Comparison of ENCODE assay signal across 8 cellular contexts in the genomic region with DNA sequence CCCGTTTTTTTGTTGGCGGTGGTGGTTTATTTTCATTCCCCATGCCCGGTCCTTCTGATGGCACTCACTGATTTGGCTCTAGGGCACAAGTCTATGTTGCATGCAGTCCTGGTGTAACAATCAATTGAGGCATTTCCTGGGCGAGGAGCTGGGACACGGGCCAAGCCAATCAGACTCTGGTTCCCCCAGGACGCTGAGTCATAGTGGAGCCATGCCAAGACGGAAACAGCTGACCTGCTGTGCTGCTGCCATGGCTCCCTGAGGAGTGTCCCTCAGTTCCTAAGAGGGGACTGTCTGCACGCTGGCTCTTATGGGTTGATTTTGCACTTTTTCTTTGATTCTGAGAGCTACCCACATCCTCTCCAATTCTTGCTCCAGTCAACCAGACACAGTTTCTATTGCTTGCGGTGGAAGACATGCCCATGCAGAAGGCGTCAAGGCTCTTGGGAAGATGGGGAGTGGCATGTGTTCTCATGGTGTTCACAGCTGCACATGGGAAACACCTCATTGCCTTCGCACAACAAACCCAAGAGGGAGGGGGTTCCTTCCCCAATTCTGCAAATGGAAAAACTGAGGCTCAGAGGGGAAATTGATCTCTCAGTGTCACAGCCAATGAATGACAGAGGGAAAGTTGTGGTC. TPM values are rescaled to one million over a fixed set of nuclear protein-coding genes. Genes with fewer than 3 reads are reported as not detected.
DNase-seq lines count a peak whose midpoint lies in the region; TF ChIP-seq lines count a peak whose summit lies in the region.

No MANE protein-coding gene starts in this region.

- H4K8ac ChIP-seq in mesenchymal stem cell (ENCODE audit: low read length) = peak overlapping the region; percentile 56

- H4K91ac ChIP-seq in mesenchymal stem cell (ENCODE audit: low read length) = no peak overlapping the region

- H3K27ac ChIP-seq in mammary epithelial cell (ENCODE audit: insufficient read depth, low read depth, low read length) = peak overlapping the region; percentile 70
- H3K27ac ChIP-seq in mesenchymal stem cell (ENCODE audit: low read length, poor library complexity, severe bottlenecking) = no peak overlapping the region
- no peak overlapping the region for H3K27ac ChIP-seq in CD8-positive, alpha-beta memory T cell (ENCODE audit: low read depth, low read length)

- H2BK12ac ChIP-seq in mesenchymal stem cell (ENCODE audit: low read length in 2 of 2) = no peak overlapping the region

- no peaks in the 10 kb centered on the region for H3K79me2 ChIP-seq in mammary epithelial cell (ENCODE audit: insufficient read depth, low read length)

- H3K9me3 ChIP-seq in mammary epithelial cell (replicated peaks; ENCODE audit: insufficient read depth, low read length) (no peaks in the 10 kb centered on the region), mesenchymal stem cell (ENCODE audit: control insufficient read depth, low read length) (no peaks in the 10 kb centered on the region)
- no peaks in the 10 kb centered on the region for H3K9me3 ChIP-seq in CD8-positive, alpha-beta memory T cell (ENCODE audit: low read length)

- dilution Hi-C loops in mammary epithelial cell (cut with HindIII; ENCODE audit: low sequenced_read_pairs) = no loop called here

- no peak overlapping the region for H2BK120ac ChIP-seq in mesenchymal stem cell (ENCODE audit: low read depth, low read length)

- peaks cover 28 to 59% of the 10 kb centered on the region in 2 donors for H3K27me3 Mint-ChIP-seq in CD8-positive, alpha-beta memory T cell

- TF ChIP-seq CTCF in mammary epithelial cell (conservative IDR thresholded peaks at IDR 0.05 in 1 of 2, IDR thresholded peaks at IDR 0.05 in 1 of 2; ENCODE audit: extremely low read depth in 1 of 2, insufficient read depth in 1 of 2, low read depth in 1 of 2, low read length in 2 of 2) = no peak

- H3K36me3 Mint-ChIP-seq in CD8-positive, alpha-beta memory T cell = no peaks in the 10 kb centered on the region

- H2AK5ac ChIP-seq in mesenchymal stem cell (ENCODE audit: low read length, severe bottlenecking) = peak overlapping the region; percentile 46

- peak overlapping the region in 1 of 7 donors; percentile 5 for H3K4me3 Mint-ChIP-seq in CD8-positive, alpha-beta memory T cell

- H2BK15ac ChIP-seq in mesenchymal stem cell (ENCODE audit: low read depth, poor library complexity, severe bottlenecking) = no peak overlapping the region

- in situ Hi-C loops in mammary epithelial cell (cut with MboI; ENCODE audit: low sequenced_read_pairs in 2 of 2) = no loop called here

- no peaks in the 10 kb centered on the region for H3K36me3 ChIP-seq in mammary epithelial cell (ENCODE audit: insufficient read depth, low read length)
- H3K36me3 ChIP-seq in mesenchymal stem cell (ENCODE audit: control insufficient read depth in 1 of 2, insufficient read depth in 2 of 2, low read depth in 1 of 2, low read length in 2 of 2) = no peaks in the 10 kb centered on the region
- H3K36me3 ChIP-seq in CD8-positive, alpha-beta memory T cell (ENCODE audit: insufficient read depth, low read length) = no peaks in the 10 kb centered on the region

- intact Hi-C loops in mammary epithelial cell (cut with micrococcal nuclease) = no loop called here

- no peak overlapping the region for H2BK5ac ChIP-seq in mesenchymal stem cell (ENCODE audit: low read depth, low read length, poor library complexity, severe bottlenecking)

- POLR2A ChIA-PET in CD8-positive, alpha-beta memory T cell (lab: Charles Lee) = no interaction called here

- 8% methylated on average over 8 of the region's 11 CpGs for WGBS in mammary epithelial cell (ENCODE audit: low coverage, missing lambda C conversion rate)
- 70% methylated on average over 11 of the region's 11 CpGs for WGBS in mesenchymal stem cell

- peaks cover 4 to 12% (median 5%) of the 10 kb centered on the region in 3 donors for H3K4me1 Mint-ChIP-seq in CD8-positive, alpha-beta memory T cell

- no peak overlapping the region for H3K4me3 ChIP-seq in mammary epithelial cell (replicated peaks in 1 of 3; ENCODE audit: insufficient read depth in 1 of 3, low read depth in 2 of 3, low read length in 3 of 3)
- no peak overlapping the region for H3K4me3 ChIP-seq in mesenchymal stem cell (ENCODE audit: insufficient read depth in 1 of 2, low read depth in 1 of 2, low read length in 2 of 2)
- no peak overlapping the region for H3K4me3 ChIP-seq in CD8-positive, alpha-beta memory T cell (ENCODE audit: low read length)

- no peaks in the 10 kb centered on the region for H4K20me1 ChIP-seq in mammary epithelial cell (ENCODE audit: insufficient read depth, low read length)

- CTCF ChIA-PET in mammary epithelial cell (lab: Charles Lee; ENCODE audit: low non-redundant PET) = no interaction called here
- CTCF ChIA-PET in CD8-positive, alpha-beta memory T cell (lab: Charles Lee) = no interaction called here

- peak overlapping the region; percentile 63 for H3K4me2 ChIP-seq in mammary epithelial cell (ENCODE audit: insufficient read depth, low read depth, low read length)
- H3K4me2 ChIP-seq in mesenchymal stem cell (ENCODE audit: low read length, poor library complexity, severe bottlenecking) = no peak overlapping the region

- H3K4ac ChIP-seq in mesenchymal stem cell (ENCODE audit: low read depth in 1 of 2, low read length in 2 of 2) = no peak overlapping the region

- H3K4me1 ChIP-seq in mammary epithelial cell (ENCODE audit: insufficient read depth, low read length) (peaks cover 21% of the 10 kb centered on the region), mesenchymal stem cell (ENCODE audit: control insufficient read depth, insufficient read depth, low read depth, low read length) (peaks cover 14% of the 10 kb centered on the region)
- no peaks in the 10 kb centered on the region for H3K4me1 ChIP-seq in CD8-positive, alpha-beta memory T cell (ENCODE audit: insufficient read depth, low read length)

- no peak overlapping the region for H3K23ac ChIP-seq in mesenchymal stem cell (ENCODE audit: low read length in 2 of 2)

- no peak overlapping the region for H3K14ac ChIP-seq in mesenchymal stem cell (ENCODE audit: low read length in 2 of 2)

- H3K27me3 ChIP-seq in mammary epithelial cell (ENCODE audit: insufficient read depth, low read length) = no peaks in the 10 kb centered on the region
- H3K27me3 ChIP-seq in mesenchymal stem cell (ENCODE audit: control insufficient read depth in 1 of 2, insufficient read depth in 1 of 2, low read length in 2 of 2) = peaks cover 10 to 33% of the 10 kb centered on the region in 2 experiments
- peaks cover 14% of the 10 kb centered on the region for H3K27me3 ChIP-seq in CD8-positive, alpha-beta memory T cell (ENCODE audit: insufficient read depth, low read length, poor library complexity, severe bottlenecking)

- H3K9ac ChIP-seq in mammary epithelial cell (ENCODE audit: insufficient read depth, low read length) (no peak overlapping the region), mesenchymal stem cell (ENCODE audit: low read length) (no peak overlapping the region)

- no peaks in the 10 kb centered on the region for H3K79me1 ChIP-seq in mesenchymal stem cell (replicated peaks; ENCODE audit: low read length, poor library complexity, severe bottlenecking)

- peak overlapping the region; percentile 85 for H2AFZ ChIP-seq in mammary epithelial cell (ENCODE audit: low read depth, low read length)
- H2AFZ ChIP-seq in mesenchymal stem cell (ENCODE audit: low read depth, low read length) = no peak overlapping the region

- H3K9me3 Mint-ChIP-seq in CD8-positive, alpha-beta memory T cell = peaks cover 0 to 2% (median 0%) of the 10 kb centered on the region in 5 donors

- peak overlapping the region in 1 of 2 experiments; percentile 24 for H3K18ac ChIP-seq in mesenchymal stem cell (ENCODE audit: low read depth in 1 of 2, low read length in 2 of 2)

- peak overlapping the region in 1 of 8 donors; percentile 76 for H3K27ac Mint-ChIP-seq in CD8-positive, alpha-beta memory T cell

- DNase-seq in DMS153 treated with DMSO at 0.1 percent for 48 hours (lab: John Stamatoyannopoulos, UW; ENCODE audit: unreplicated experiment) (peak; percentile 83), NCI-H2107 treated with DMSO at 0.1 percent for 48 hours (lab: John Stamatoyannopoulos, UW; ENCODE audit: unreplicated experiment) (peak; percentile 38), mammary epithelial cell (peak; percentile 90), mesenchymal stem cell (peak; percentile 67), T-helper 1 cell (no peak), GDM1 (lab: John Stamatoyannopoulos, UW) (no peak)
- no peak for DNase-seq in central memory CD4-positive, alpha-beta T cell
- no peak for DNase-seq in CD8-positive, alpha-beta memory T cell

- no TSS peak for BruUV-seq in mammary epithelial cell (replicated peaks; lab: Mats Ljungman, UMichigan)

RNA-seq across cellular contexts. Expression of a gene that starts 28.4 kb away (rescaled TPM):
- 1 to 10 TPM in 1 of 2 donors, under 1 TPM in 1; 0.71 to 1.2 TPM for total RNA-seq in mammary epithelial cell
- 0.80 TPM for polyA plus RNA-seq in mammary epithelial cell
- polyA minus RNA-seq in mammary epithelial cell = not detected
- 0.08 TPM for polyA plus RNA-seq in mesenchymal stem cell (2013, experiment 1 of 2)
- not detected for polyA plus RNA-seq in mesenchymal stem cell (2013, experiment 2 of 2)
- total RNA-seq in CD8-positive, alpha-beta memory T cell = not detected
- polyA plus RNA-seq in CD8-positive, alpha-beta memory T cell = not detected

Comparison
In these comparisons a context has a peak if more than half of its experiments do, and no peak if none do; other contexts are left out.
1. DNase-seq: peak in DMS153 treated with DMSO at 0.1 percent for 48 hours (single experiment), NCI-H2107 treated with DMSO at 0.1 percent for 48 hours (single experiment), mammary epithelial cell (single experiment) and mesenchymal stem cell (single experiment); none in T-helper 1 cell (0 of 5), central memory CD4-positive, alpha-beta T cell (single experiment), GDM1 (single experiment) and CD8-positive, alpha-beta memory T cell (0 of 5).